ENCODE assay signal across 21 cellular contexts in the genomic region with DNA sequence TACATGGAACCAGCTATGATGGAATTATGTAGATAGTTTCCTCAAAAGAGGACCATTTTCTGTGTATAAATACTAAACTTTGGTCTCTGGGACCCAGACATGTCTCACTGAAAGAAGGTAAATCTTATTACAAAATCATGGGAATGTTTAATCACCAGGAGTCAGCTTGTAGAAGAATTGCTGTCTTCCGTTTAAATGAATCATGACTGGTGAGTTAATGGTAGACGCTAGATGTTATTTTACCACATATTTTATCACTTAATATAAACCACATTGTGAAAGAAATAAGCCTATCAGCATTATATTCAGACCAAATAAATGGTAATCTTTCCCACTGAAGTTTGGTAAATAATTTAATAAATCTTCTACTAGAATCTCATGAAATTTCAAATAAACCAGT.
"Had no signal": no experiment of that assay in that cellular context is flagged by ENCODE, and none has a peak within 500 bp of the region (broad histone marks: within the 10 kb centered on the region; RNA-seq: fewer than 3 reads in every experiment).

No MANE protein-coding gene starts in this region.

- DNase-seq: activated B cell treated with CpG ODN at 0.5 μM for 24 hours; activated CD4-positive, alpha-beta T cell treated with anti-CD3 and anti-CD28 coated beads for 1 hour; activated CD4-positive, alpha-beta T cell treated with anti-CD3 and anti-CD28 coated beads, Interleukin-2, amount 10 ng/mL, durations not matched to agents 24 days and 14 days; activated CD4-positive, alpha-beta T cell treated with anti-CD3 and anti-CD28 coated beads, Interleukin-2, amount 50 U/mL, for 48 hours; activated CD8-positive, alpha-beta memory T cell treated with anti-CD3 and anti-CD28 coated beads for 24 hours; activated effector memory CD4-positive, alpha-beta T cell treated with anti-CD3 and anti-CD28 coated beads, Interleukin-2, amount 50 U/mL, for 16 hours; activated naive CD4-positive, alpha-beta T cell treated with anti-CD3 and anti-CD28 coated beads for 36 hours; activated T-cell treated with anti-CD3 and anti-CD28 coated beads, Interleukin-2, amount 50 U/mL, for 4 hours; cerebellar nuclear complex; MM.1S; NCI-H1105 treated with DMSO at 0.1 percent for 48 hours; NCI-H1436 treated with DMSO at 0.1 percent for 48 hours; NCI-H187; NCI-H2081; NCI-H446 treated with DMSO at 0.1 percent for 48 hours; NCI-H526; NCI-H82; RPMI8226; SK-N-SH; SW 1271 had no signal

- FAIRE-seq: TTC549 had no signal
